12 cellular contexts compared by ENCODE assay signal in genomic region chr22:22900527-22901205, GRCh38. TPM values are rescaled to one million over a fixed set of nuclear protein-coding genes. Genes with fewer than 3 reads are reported as not detected.
DNase-seq lines count a peak whose midpoint lies in the region; ATAC-seq and TF ChIP-seq lines count a peak whose summit lies in the region.
"Not testable (repeated sequence)": the region's sequence is repeated elsewhere in the genome, so short reads cannot be mapped to it uniquely, and the experiment has no call there.
"Had no signal": no experiment of that assay in that cellular context is flagged by ENCODE, and none has a peak within 500 bp of the region (broad histone marks: within the 10 kb centered on the region; RNA-seq: fewer than 3 reads in every experiment).

No MANE protein-coding gene starts in this region.

- peak overlapping the region; percentile 40 for H3K4me3 ChIP-seq in GM06990 (replicated peaks; ENCODE audit: low read depth, low read length)
- H3K4me3 ChIP-seq in OCI-LY3 (ENCODE audit: low read length), result peak overlapping the region; percentile 60; the same call in 1 of the 2 replicates

- not testable (repeated sequence) for H3K4me1 Mint-ChIP-seq in chondrocyte (ENCODE audit: low read depth); natural killer cell treated with Interleukin-12 subunit alpha and Interleukin-12 subunit beta and Interleukin-15 and Interleukin-18, amount 100 ng/mL, for 72 hours (ENCODE audit: low read depth in 2 of 2)
- H3K4me1 Mint-ChIP-seq in stimulated activated naive B cell treated with anti-CD40 and anti-IgM and Interleukin-4, amounts not matched to agents 10 μg/mL and 1 μg/mL and 100 μg/mL, for 72 hours, result peaks cover 69 to 84% of the 10 kb centered on the region in 2 donors

- H3K9me3 ChIP-seq in OCI-LY3 (ENCODE audit: insufficient read depth, low read length), result not testable (repeated sequence)

- not testable (repeated sequence) for H3K36me3 ChIP-seq in GM06990 (ENCODE audit: control insufficient read depth, insufficient read depth, low read length); OCI-LY3 (replicated peaks; ENCODE audit: low read depth, low read length)

- TF ChIP-seq POLR2A in GM18526 (IDR thresholded peaks at IDR 0.05; ENCODE audit: extremely low read depth, insufficient read length), result peak; percentile 44

- peak overlapping the region; percentile 67 for H3K9ac ChIP-seq in OCI-LY3 (ENCODE audit: low read length)

- peaks cover 25% of the 10 kb centered on the region for H3K27me3 Mint-ChIP-seq in chondrocyte (ENCODE audit: low read depth)
- not testable (repeated sequence) for H3K27me3 Mint-ChIP-seq in natural killer cell treated with Interleukin-12 subunit alpha and Interleukin-12 subunit beta and Interleukin-15 and Interleukin-18, amount 100 ng/mL, for 72 hours; stimulated activated naive B cell treated with anti-CD40 and anti-IgM and Interleukin-4, amounts not matched to agents 10 μg/mL and 1 μg/mL and 100 μg/mL, for 72 hours

- H3K4me3 Mint-ChIP-seq in chondrocyte (ENCODE audit: unreplicated experiment); natural killer cell treated with Interleukin-12 subunit alpha and Interleukin-12 subunit beta and Interleukin-15 and Interleukin-18, amount 100 ng/mL, for 72 hours: not testable (repeated sequence)
- H3K4me3 Mint-ChIP-seq in stimulated activated naive B cell treated with anti-CD40 and anti-IgM and Interleukin-4, amounts not matched to agents 10 μg/mL and 1 μg/mL and 100 μg/mL, for 72 hours, result peak overlapping the region; percentile 58 to 75

- H3K9me3 Mint-ChIP-seq in chondrocyte (ENCODE audit: low read depth); natural killer cell treated with Interleukin-12 subunit alpha and Interleukin-12 subunit beta and Interleukin-15 and Interleukin-18, amount 100 ng/mL, for 72 hours; stimulated activated naive B cell treated with anti-CD40 and anti-IgM and Interleukin-4, amounts not matched to agents 10 μg/mL and 1 μg/mL and 100 μg/mL, for 72 hours: not testable (repeated sequence)

- H3K4me1 ChIP-seq in OCI-LY3 (ENCODE audit: low read length), result peaks cover 38% of the 10 kb centered on the region

- peak overlapping the region; percentile 56 for H3K4me2 ChIP-seq in OCI-LY3 (ENCODE audit: low read length)

- not testable (repeated sequence) for ATAC-seq in natural killer cell treated with Interleukin-12 subunit alpha and Interleukin-12 subunit beta and Interleukin-15 and Interleukin-18, amount 100 ng/mL, for 72 hours; stimulated activated naive B cell treated with anti-CD40 and anti-IgM and Interleukin-4, amounts not matched to agents 10 μg/mL and 1 μg/mL and 100 μg/mL, for 72 hours (replicated peaks)

- H3K27ac ChIP-seq in OCI-LY3 (ENCODE audit: low read length), result peak overlapping the region; percentile 98

- H3K36me3 Mint-ChIP-seq in chondrocyte (ENCODE audit: low read depth); natural killer cell treated with Interleukin-12 subunit alpha and Interleukin-12 subunit beta and Interleukin-15 and Interleukin-18, amount 100 ng/mL, for 72 hours: not testable (repeated sequence)
- H3K36me3 Mint-ChIP-seq in stimulated activated naive B cell treated with anti-CD40 and anti-IgM and Interleukin-4, amounts not matched to agents 10 μg/mL and 1 μg/mL and 100 μg/mL, for 72 hours, result peaks cover 14 to 19% of the 10 kb centered on the region in 2 donors

- TF ChIP-seq CTCF in GM06990 (IDR thresholded peaks at IDR 0.05; ENCODE audit: insufficient read depth, low read length, poor library complexity, severe bottlenecking); OCI-LY3 (IDR thresholded peaks at IDR 0.05; ENCODE audit: low read depth, low read length); chondrocyte (IDR thresholded peaks at IDR 0.05): not testable (repeated sequence)

- not testable (repeated sequence) for H3K27ac Mint-ChIP-seq in chondrocyte (ENCODE audit: unreplicated experiment); natural killer cell treated with Interleukin-12 subunit alpha and Interleukin-12 subunit beta and Interleukin-15 and Interleukin-18, amount 100 ng/mL, for 72 hours
- peak overlapping the region; percentile 77 for H3K27ac Mint-ChIP-seq in stimulated activated naive B cell treated with anti-CD40 and anti-IgM and Interleukin-4, amounts not matched to agents 10 μg/mL and 1 μg/mL and 100 μg/mL, for 72 hours

- H3K79me2 ChIP-seq in OCI-LY3 (ENCODE audit: low read length), result peaks cover 39% of the 10 kb centered on the region

- H4K20me1 ChIP-seq in OCI-LY3 (ENCODE audit: insufficient read depth, low read length), result not testable (repeated sequence)

- not testable (repeated sequence) for DNase-seq in GM06990 (ENCODE audit: extremely low read depth, insufficient read length); stimulated activated naive B cell treated with anti-CD40 and anti-IgM and Interleukin-4, amounts not matched to agents 10 μg/mL and 1 μg/mL and 100 μg/mL, for 72 hours
- DNase-seq in activated effector memory CD4-positive, alpha-beta T cell treated with anti-CD3 and anti-CD28 coated beads, Interleukin-2, amount 50 U/mL, for 16 hours, result peak; percentile 63
- DNase-seq in chondrocyte (ENCODE audit: low spot score), result peak; percentile 71
- peak; percentile 45 for DNase-seq in natural killer cell treated with Interleukin-12 subunit alpha and Interleukin-12 subunit beta and Interleukin-15 and Interleukin-18, amount 100 ng/mL, for 72 hours (ENCODE audit: low spot score)

- H3K27me3 ChIP-seq in GM06990 (replicated peaks; ENCODE audit: control insufficient read depth, insufficient read depth, low read length); OCI-LY3 (ENCODE audit: low read depth, low read length): not testable (repeated sequence)

- H2AFZ ChIP-seq in OCI-LY3 (ENCODE audit: low read depth, low read length), result not testable (repeated sequence)

RNA-seq across cellular contexts. Expression of gene IGLL5, which starts 13.1 kb away (rescaled TPM):
- not detected in 3 replicates for total RNA-seq in chondrocyte
- total RNA-seq in natural killer cell treated with Interleukin-12 subunit alpha and Interleukin-12 subunit beta and Interleukin-15 and Interleukin-18, amount 100 ng/mL, for 72 hours, result 1 to 10 TPM in 1 of 2 donors, not detected in 1; 5.4 TPM
- total RNA-seq: Calu3; CD4-positive, alpha-beta T cell; Daoy; GM23338; H7 had no signal
